Comparison of ENCODE assay signal across 12 cellular contexts in the genomic region with DNA sequence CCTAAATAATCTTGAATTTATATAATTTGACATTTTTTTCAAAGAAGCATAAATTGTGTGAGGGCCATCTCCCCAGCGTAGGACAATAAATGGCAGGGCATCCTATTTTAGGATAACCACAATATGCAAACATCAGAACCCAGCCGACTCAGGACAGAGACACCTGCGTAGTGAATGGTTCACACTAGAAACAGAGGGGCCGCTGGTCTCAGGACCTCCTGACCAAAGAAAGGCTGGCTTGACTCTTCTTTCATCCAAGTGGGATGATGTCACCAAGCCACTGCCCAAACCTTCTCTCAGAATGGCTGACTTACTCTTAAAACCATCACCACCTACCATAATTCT.
DNase-seq lines count a peak whose midpoint lies in the region; ATAC-seq and TF ChIP-seq lines count a peak whose summit lies in the region.
"Had no signal": no experiment of that assay in that cellular context is flagged by ENCODE, and none has a peak within 500 bp of the region (broad histone marks: within the 10 kb centered on the region; RNA-seq: fewer than 3 reads in every experiment).

No MANE protein-coding gene starts in this region.

- no peak for DNase-seq in activated T-cell treated with anti-CD3 and anti-CD28 coated beads, Interleukin-2, amount 50 U/mL, for 72 hours
- no peak for DNase-seq in stimulated activated CD8-positive, alpha-beta memory T cell treated with anti-CD3 and anti-CD28 coated beads, Interleukin-4, amount 100 ng/mL, for 48 hours
- no peak for DNase-seq in vagina (ENCODE audit: extremely low spot score in 2 of 2)
- no peak for DNase-seq in NCI-H226
- DNase-seq in NCI-H82 treated with DMSO at 0.1 percent for 48 hours (lab: John Stamatoyannopoulos, UW; ENCODE audit: unreplicated experiment): no peak
- DNase-seq: DMS153, NCI-H345, occipital lobe had no signal

- H3K4me1 ChIP-seq in vagina: peaks cover 36% of the 10 kb centered on the region

- no peaks in the 10 kb centered on the region for H3K9me3 Mint-ChIP-seq in activated T-cell treated with anti-CD3 and anti-CD28 coated beads, Interleukin-2, amount 50 U/mL, for 72 hours

- no peak overlapping the region for H3K27ac ChIP-seq in vagina
- H3K27ac ChIP-seq: VCaP had no signal

- TF ChIP-seq CTCF in vagina (IDR thresholded peaks at IDR 0.05): no peak

- peak; percentile 40 for ATAC-seq in GM19467 (IDR thresholded peaks at IDR 0.05; ENCODE audit: unreplicated experiment)
- ATAC-seq in HG03095 (IDR thresholded peaks at IDR 0.05; ENCODE audit: unreplicated experiment): peak; percentile 42
- no peak for ATAC-seq in activated T-cell treated with anti-CD3 and anti-CD28 coated beads, Interleukin-2, amount 50 U/mL, for 72 hours (replicated peaks in 1 of 2)

- H3K4me3 ChIP-seq in GM08714 (ENCODE audit: low read length) (peak overlapping the region; percentile 54; the same call in 1 of the 2 replicates), vagina (no peak overlapping the region)

- H3K27me3 ChIP-seq in vagina: no peaks in the 10 kb centered on the region

- H3K27me3 Mint-ChIP-seq in activated T-cell treated with anti-CD3 and anti-CD28 coated beads, Interleukin-2, amount 50 U/mL, for 72 hours (ENCODE audit: low read depth): no peaks in the 10 kb centered on the region

- peak overlapping the region; percentile 69 to 70 for H3K4me3 Mint-ChIP-seq in activated T-cell treated with anti-CD3 and anti-CD28 coated beads, Interleukin-2, amount 50 U/mL, for 72 hours

- intact Hi-C loops in vagina (cut with DNase I): no loop called here

- H3K4me1 Mint-ChIP-seq in activated T-cell treated with anti-CD3 and anti-CD28 coated beads, Interleukin-2, amount 50 U/mL, for 72 hours (ENCODE audit: low read depth): peaks cover 100% of the 10 kb centered on the region

- no peaks in the 10 kb centered on the region for H3K9me3 ChIP-seq in vagina

- H3K36me3 ChIP-seq in vagina: no peaks in the 10 kb centered on the region

- peaks cover 0 to 2% of the 10 kb centered on the region in 2 donors for H3K36me3 Mint-ChIP-seq in activated T-cell treated with anti-CD3 and anti-CD28 coated beads, Interleukin-2, amount 50 U/mL, for 72 hours (ENCODE audit: insufficient read depth in 2 of 2)

- H3K27ac Mint-ChIP-seq in activated T-cell treated with anti-CD3 and anti-CD28 coated beads, Interleukin-2, amount 50 U/mL, for 72 hours: peak overlapping the region; percentile 59

- no peak for TF ChIP-seq POLR2A in vagina (IDR thresholded peaks at IDR 0.05)

Comparison
In these comparisons a context has a peak if more than half of its experiments do, and no peak if none do; other contexts are left out.
1. ATAC-seq: peak in GM19467 (single experiment) and HG03095 (single experiment); none in activated T-cell treated with anti-CD3 and anti-CD28 coated beads, Interleukin-2, amount 50 U/mL, for 72 hours (0 of 2).